17 cellular contexts compared by ENCODE assay signal in genomic region chr17:59356543-59357218, GRCh38. TPM values are rescaled to one million over a fixed set of nuclear protein-coding genes. Genes with fewer than 3 reads are reported as not detected.
DNase-seq lines count a peak whose midpoint lies in the region; ATAC-seq and TF ChIP-seq lines count a peak whose summit lies in the region.
"Had no signal": no experiment of that assay in that cellular context is flagged by ENCODE, and none has a peak within 500 bp of the region (broad histone marks: within the 10 kb centered on the region; RNA-seq: fewer than 3 reads in every experiment).

No MANE protein-coding gene starts in this region.

- H3K9me3 Mint-ChIP-seq in CD8-positive, alpha-beta memory T cell = peaks cover 0 to 6% (median 0%) of the 10 kb centered on the region in 5 donors
- peaks cover 3% of the 10 kb centered on the region for H3K9me3 Mint-ChIP-seq in activated B cell treated with CpG ODN at 0.5 μM for 24 hours
- no peaks in the 10 kb centered on the region for H3K9me3 Mint-ChIP-seq in stimulated activated effector memory CD8-positive, alpha-beta T cell treated with anti-CD3 and anti-CD28 coated beads, Interleukin-12 subunit alpha, Interleukin-12 subunit beta, amount 100 ng/mL, for 72 hours

- H3K4me2 ChIP-seq in mesenchymal stem cell (ENCODE audit: low read length, poor library complexity, severe bottlenecking) = no peak overlapping the region

- no peaks in the 10 kb centered on the region for H3K27me3 ChIP-seq in CD8-positive, alpha-beta memory T cell (ENCODE audit: insufficient read depth, low read length, poor library complexity, severe bottlenecking)
- peaks cover 0 to 13% of the 10 kb centered on the region in 2 experiments for H3K27me3 ChIP-seq in mesenchymal stem cell (ENCODE audit: control insufficient read depth in 1 of 2, insufficient read depth in 1 of 2, low read length in 2 of 2)
- H3K27me3 ChIP-seq: BLaER1 treated with 17β-estradiol and CSF1 and Interleukin-3, amounts not matched to agents 10 nM and 100 nM; colonic mucosa; esophagus squamous epithelium; SJCRH30 had no signal

- ATAC-seq in activated B cell treated with CpG ODN at 0.5 μM for 24 hours (ENCODE audit: low read depth) (no peak), GM19351 (IDR thresholded peaks at IDR 0.05; ENCODE audit: unreplicated experiment) (no peak), HG02840 (IDR thresholded peaks at IDR 0.05; ENCODE audit: low FRiP score, unreplicated experiment) (no peak)
- no peak for ATAC-seq in stimulated activated effector memory CD8-positive, alpha-beta T cell treated with anti-CD3 and anti-CD28 coated beads, Interleukin-12 subunit alpha, Interleukin-12 subunit beta, amount 100 ng/mL, for 72 hours

- DNase-seq in CD8-positive, alpha-beta memory T cell = no peak
- DNase-seq in activated B cell treated with CpG ODN at 0.5 μM for 24 hours (no peak), mesenchymal stem cell (no peak), NCI-H748 (lab: John Stamatoyannopoulos, UW; ENCODE audit: unreplicated experiment) (no peak), SIG-M5 treated with dmso at 0.1 percent for 504 hours (lab: John Stamatoyannopoulos, UW; ENCODE audit: unreplicated experiment) (no peak)
- no peak for DNase-seq in stimulated activated effector memory CD8-positive, alpha-beta T cell treated with anti-CD3 and anti-CD28 coated beads, Interleukin-12 subunit alpha, Interleukin-12 subunit beta, amount 100 ng/mL, for 72 hours (ENCODE audit: low spot score in 2 of 2)
- DNase-seq: activated CD8-positive, alpha-beta memory T cell treated with anti-CD3 and anti-CD28 coated beads for 24 hours; activated naive CD4-positive, alpha-beta T cell treated with anti-CD3 and anti-CD28 coated beads for 36 hours; colonic mucosa; esophagus squamous epithelium; MV-4-11; NCI-H2171; SJCRH30 had no signal

- H3K23ac ChIP-seq in mesenchymal stem cell (ENCODE audit: low read length in 2 of 2) = no peak overlapping the region

- no peak overlapping the region for H3K18ac ChIP-seq in mesenchymal stem cell (ENCODE audit: low read depth in 1 of 2, low read length in 2 of 2)

- no peaks in the 10 kb centered on the region for H3K9me3 ChIP-seq in CD8-positive, alpha-beta memory T cell (ENCODE audit: low read length)
- no peaks in the 10 kb centered on the region for H3K9me3 ChIP-seq in mesenchymal stem cell (ENCODE audit: control insufficient read depth, low read length)
- H3K9me3 ChIP-seq: colonic mucosa, esophagus squamous epithelium, SJCRH30 had no signal

- H3K4me1 Mint-ChIP-seq in CD8-positive, alpha-beta memory T cell = peaks cover 68 to 91% (median 84%) of the 10 kb centered on the region in 3 donors
- H3K4me1 Mint-ChIP-seq in activated B cell treated with CpG ODN at 0.5 μM for 24 hours = peaks cover 76% of the 10 kb centered on the region
- peaks cover 69% of the 10 kb centered on the region for H3K4me1 Mint-ChIP-seq in stimulated activated effector memory CD8-positive, alpha-beta T cell treated with anti-CD3 and anti-CD28 coated beads, Interleukin-12 subunit alpha, Interleukin-12 subunit beta, amount 100 ng/mL, for 72 hours

- no peaks in the 10 kb centered on the region for H3K36me3 ChIP-seq in CD8-positive, alpha-beta memory T cell (ENCODE audit: insufficient read depth, low read length)
- H3K36me3 ChIP-seq in mesenchymal stem cell (ENCODE audit: control insufficient read depth in 1 of 2, insufficient read depth in 2 of 2, low read depth in 1 of 2, low read length in 2 of 2) = peaks cover 9 to 25% of the 10 kb centered on the region in 2 experiments
- H3K36me3 ChIP-seq: colonic mucosa, SJCRH30 had no signal

- POLR2A ChIA-PET in CD8-positive, alpha-beta memory T cell (lab: Charles Lee) = no interaction called here
- POLR2A ChIA-PET in activated B cell treated with CpG ODN at 0.5 μM for 24 hours (lab: Charles Lee) = interaction anchor here (1.1 kb wide), 1 partner anchor 12 kb away, joined by 8 read pairs; no protein-coding TSS in a partner anchor

- intact Hi-C loops in activated B cell treated with CpG ODN at 0.5 μM for 24 hours (cut with micrococcal nuclease) = loop anchor here (2.0 kb wide), 1 partner anchor 14 kb away; no protein-coding TSS in a partner anchor

- peaks cover 14 to 44% (median 25%) of the 10 kb centered on the region in 3 donors for H3K36me3 Mint-ChIP-seq in CD8-positive, alpha-beta memory T cell
- H3K36me3 Mint-ChIP-seq in activated B cell treated with CpG ODN at 0.5 μM for 24 hours (ENCODE audit: low read depth) = peaks cover 49% of the 10 kb centered on the region
- H3K36me3 Mint-ChIP-seq in stimulated activated effector memory CD8-positive, alpha-beta T cell treated with anti-CD3 and anti-CD28 coated beads, Interleukin-12 subunit alpha, Interleukin-12 subunit beta, amount 100 ng/mL, for 72 hours = peaks cover 13% of the 10 kb centered on the region

- no peak overlapping the region for H3K9ac ChIP-seq in mesenchymal stem cell (ENCODE audit: low read length)
- H3K9ac ChIP-seq: BLaER1 treated with 17β-estradiol and CSF1 and Interleukin-3, amounts not matched to agents 10 nM and 100 nM had no signal

- H2BK5ac ChIP-seq in mesenchymal stem cell (ENCODE audit: low read depth, low read length, poor library complexity, severe bottlenecking) = peak overlapping the region; percentile 83

- no peak overlapping the region for H2AFZ ChIP-seq in mesenchymal stem cell (ENCODE audit: low read depth, low read length)

- H4K8ac ChIP-seq in mesenchymal stem cell (ENCODE audit: low read length) = no peak overlapping the region

- H2AK5ac ChIP-seq in mesenchymal stem cell (ENCODE audit: low read length, severe bottlenecking) = peak overlapping the region; percentile 74

- H3K14ac ChIP-seq in mesenchymal stem cell (ENCODE audit: low read length in 2 of 2) = no peak overlapping the region

- no peak overlapping the region for H3K4me3 Mint-ChIP-seq in CD8-positive, alpha-beta memory T cell
- H3K4me3 Mint-ChIP-seq in activated B cell treated with CpG ODN at 0.5 μM for 24 hours = no peak overlapping the region
- H3K4me3 Mint-ChIP-seq in stimulated activated effector memory CD8-positive, alpha-beta T cell treated with anti-CD3 and anti-CD28 coated beads, Interleukin-12 subunit alpha, Interleukin-12 subunit beta, amount 100 ng/mL, for 72 hours = no peak overlapping the region
- H3K4me3 Mint-ChIP-seq: activated naive CD4-positive, alpha-beta T cell treated with anti-CD3 and anti-CD28 coated beads for 36 hours had no signal

- H3K27me3 Mint-ChIP-seq in CD8-positive, alpha-beta memory T cell = no peaks in the 10 kb centered on the region
- no peaks in the 10 kb centered on the region for H3K27me3 Mint-ChIP-seq in activated B cell treated with CpG ODN at 0.5 μM for 24 hours

- H2BK12ac ChIP-seq in mesenchymal stem cell (ENCODE audit: low read length in 2 of 2) = no peak overlapping the region

- CTCF ChIA-PET in CD8-positive, alpha-beta memory T cell (lab: Charles Lee) = interaction anchor here (0.8 to 2.2 kb wide), 3 partner anchors 27 to 82 kb away, joined by 3 to 5 read pairs (median 4); no protein-coding TSS in a partner anchor
- CTCF ChIA-PET in activated B cell treated with CpG ODN at 0.5 μM for 24 hours (lab: Charles Lee) = interaction anchor here (0.6 to 1.2 kb wide), 3 partner anchors 14 to 334 kb away, joined by 3 to 4 read pairs (median 4); no protein-coding TSS in a partner anchor

- no peak overlapping the region for H3K4ac ChIP-seq in mesenchymal stem cell (ENCODE audit: low read depth in 1 of 2, low read length in 2 of 2)

- no peak overlapping the region for H2BK120ac ChIP-seq in mesenchymal stem cell (ENCODE audit: low read depth, low read length)

- peak overlapping the region in 5 of 8 donors; percentile 10 to 82 (median 51) for H3K27ac Mint-ChIP-seq in CD8-positive, alpha-beta memory T cell
- peak overlapping the region; percentile 1 for H3K27ac Mint-ChIP-seq in activated B cell treated with CpG ODN at 0.5 μM for 24 hours
- peak overlapping the region; percentile 33 for H3K27ac Mint-ChIP-seq in stimulated activated effector memory CD8-positive, alpha-beta T cell treated with anti-CD3 and anti-CD28 coated beads, Interleukin-12 subunit alpha, Interleukin-12 subunit beta, amount 100 ng/mL, for 72 hours
- H3K27ac Mint-ChIP-seq: activated naive CD4-positive, alpha-beta T cell treated with anti-CD3 and anti-CD28 coated beads for 36 hours had no signal

- 87% methylated on average over 2 of the region's 2 CpGs for WGBS in mesenchymal stem cell

- H4K91ac ChIP-seq in mesenchymal stem cell (ENCODE audit: low read length) = no peak overlapping the region

- peaks cover 50% of the 10 kb centered on the region for H3K4me1 ChIP-seq in CD8-positive, alpha-beta memory T cell (ENCODE audit: insufficient read depth, low read length)
- peaks cover 8% of the 10 kb centered on the region for H3K4me1 ChIP-seq in mesenchymal stem cell (ENCODE audit: control insufficient read depth, insufficient read depth, low read depth, low read length)
- H3K4me1 ChIP-seq: colonic mucosa had no signal

- no peak overlapping the region for H3K27ac ChIP-seq in CD8-positive, alpha-beta memory T cell (ENCODE audit: low read depth, low read length)
- H3K27ac ChIP-seq in mesenchymal stem cell (ENCODE audit: low read length, poor library complexity, severe bottlenecking) = peak overlapping the region; percentile 53
- H3K27ac ChIP-seq: BLaER1 treated with 17β-estradiol and CSF1 and Interleukin-3, amounts not matched to agents 10 nM and 100 nM; colonic mucosa; SJCRH30 had no signal

- peaks cover 25% of the 10 kb centered on the region for H3K79me1 ChIP-seq in mesenchymal stem cell (replicated peaks; ENCODE audit: low read length, poor library complexity, severe bottlenecking)

- no peak for TF ChIP-seq CTCF in activated B cell treated with CpG ODN at 0.5 μM for 24 hours (IDR thresholded peaks at IDR 0.05)

- H3K4me3 ChIP-seq in CD8-positive, alpha-beta memory T cell (ENCODE audit: low read length) = no peak overlapping the region
- H3K4me3 ChIP-seq in mesenchymal stem cell (ENCODE audit: insufficient read depth in 1 of 2, low read depth in 1 of 2, low read length in 2 of 2) = no peak overlapping the region
- H3K4me3 ChIP-seq: BLaER1 treated with 17β-estradiol and CSF1 and Interleukin-3, amounts not matched to agents 10 nM and 100 nM; colonic mucosa; esophagus squamous epithelium; lung; SJCRH30 had no signal

- H2BK15ac ChIP-seq in mesenchymal stem cell (ENCODE audit: low read depth, poor library complexity, severe bottlenecking) = no peak overlapping the region

RNA-seq across cellular contexts. Expression of gene YPEL2, which starts 25.2 kb away (rescaled TPM):
- 1 to 10 TPM; 6.7 to 7.6 TPM for total RNA-seq in CD8-positive, alpha-beta memory T cell
- polyA plus RNA-seq in CD8-positive, alpha-beta memory T cell = 21.0 TPM
- 18.3 and 19.5 TPM in 2 replicates for total RNA-seq in activated B cell treated with CpG ODN at 0.5 μM for 24 hours
- polyA plus RNA-seq in mesenchymal stem cell (2013, experiment 1 of 2) = 10.5 TPM
- 10.8 TPM for polyA plus RNA-seq in mesenchymal stem cell (2013, experiment 2 of 2)

Comparison
In these comparisons a context has a peak if more than half of its experiments do, and no peak if none do; other contexts are left out.
1. H3K27ac Mint-ChIP-seq: peak in every context shown above with its lines; median percentile 51 in CD8-positive, alpha-beta memory T cell; 33 in stimulated activated effector memory CD8-positive, alpha-beta T cell treated with anti-CD3 and anti-CD28 coated beads, Interleukin-12 subunit alpha, Interleukin-12 subunit beta, amount 100 ng/mL, for 72 hours; 1 in activated B cell treated with CpG ODN at 0.5 μM for 24 hours.